Comparison of ENCODE assay signal across 1 cellular context in the genomic region with DNA sequence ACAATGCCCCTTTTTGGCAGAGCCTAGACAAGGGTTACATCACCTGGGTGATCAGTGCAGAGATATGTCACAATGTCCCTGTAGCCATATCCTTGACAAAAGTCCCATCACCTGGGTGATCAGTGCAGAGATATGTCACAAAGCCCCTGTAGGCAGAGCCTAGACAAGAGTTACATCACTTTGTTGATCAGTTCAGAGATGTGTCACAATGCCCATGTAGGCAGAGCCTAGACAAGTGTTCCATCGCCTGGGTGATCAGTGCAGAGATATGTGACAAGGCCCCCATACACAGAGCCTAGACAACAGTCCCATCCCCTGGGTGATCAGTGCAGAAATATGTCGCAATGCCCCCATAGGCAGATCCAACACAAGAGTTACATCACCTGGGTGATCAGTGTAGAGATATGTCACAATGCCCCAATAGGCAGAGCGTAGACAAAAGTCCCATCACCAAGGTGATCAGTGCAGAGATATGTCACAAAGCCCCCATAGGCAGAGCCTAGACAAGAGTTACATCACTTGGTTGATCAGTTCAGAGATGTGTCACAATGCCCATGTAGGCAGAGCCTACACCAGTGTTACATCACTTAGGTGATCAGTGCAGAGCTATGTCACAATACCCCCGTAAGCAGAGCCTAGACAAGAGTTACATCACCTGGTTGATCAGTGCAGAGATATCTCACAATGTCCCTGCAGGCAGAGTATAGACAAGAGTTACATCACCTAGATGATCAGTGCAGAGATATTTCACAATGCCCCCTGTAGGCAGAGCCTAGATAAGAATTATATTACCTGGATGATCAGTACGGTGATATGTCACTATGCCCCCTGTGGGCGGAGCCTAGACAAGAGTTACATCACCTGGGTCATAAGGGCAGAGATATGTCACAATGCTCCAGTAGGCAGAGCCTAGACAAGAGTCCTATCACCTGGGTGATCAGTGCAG.
TF ChIP-seq lines count a peak whose summit lies in the region.

No MANE protein-coding gene starts in this region.

TF ChIP-seq in IMR-90, 13 proteins besides CTCF, POLR2A, EP300 and RAD21:
- peak; percentile 35; the same call in 1 of the 2 replicates for TF ChIP-seq CEBPB (IDR thresholded peaks at IDR 0.05; ENCODE audit: low read depth, low read length)
TF ChIP-seq in IMR-90: peak in this region for 1; not testable (repeated sequence) for 12.
